1 cellular context compared by ENCODE assay signal in genomic region chr6:158408013-158408412, GRCh38.
TF ChIP-seq lines count a peak whose summit lies in the region.

No MANE protein-coding gene starts in this region.

TF ChIP-seq in SK-N-SH, 30 proteins besides CTCF, POLR2A, EP300 and RAD21 (continued from another document):
- TF ChIP-seq POLR2AphosphoS5 (IDR thresholded peaks at IDR 0.05; ENCODE audit: low read depth, low read length), result no peak
- no peak for TF ChIP-seq JUND (IDR thresholded peaks at IDR 0.05)
- no peak for TF ChIP-seq CHD2 (IDR thresholded peaks at IDR 0.05; ENCODE audit: low read length, partially characterized antibody)
- TF ChIP-seq RCOR1 (IDR thresholded peaks at IDR 0.05; ENCODE audit: low read length), result no peak
- no peak for TF ChIP-seq ZBTB33 (IDR thresholded peaks at IDR 0.05; ENCODE audit: borderline replicate concordance, low read depth)
- TF ChIP-seq FOXJ3 (CRISPR knock-in tag; IDR thresholded peaks at IDR 0.05), result no peak
- TF ChIP-seq IRF3 (IDR thresholded peaks at IDR 0.05; ENCODE audit: low read depth, low read length), result no peak
- no peak for TF ChIP-seq GATA2 (CRISPR knock-in tag; IDR thresholded peaks at IDR 0.05)
- no peak for TF ChIP-seq YY1 (IDR thresholded peaks at IDR 0.05; ENCODE audit: low read depth)
